ENCODE assay signal across 22 cellular contexts in the genomic region with DNA sequence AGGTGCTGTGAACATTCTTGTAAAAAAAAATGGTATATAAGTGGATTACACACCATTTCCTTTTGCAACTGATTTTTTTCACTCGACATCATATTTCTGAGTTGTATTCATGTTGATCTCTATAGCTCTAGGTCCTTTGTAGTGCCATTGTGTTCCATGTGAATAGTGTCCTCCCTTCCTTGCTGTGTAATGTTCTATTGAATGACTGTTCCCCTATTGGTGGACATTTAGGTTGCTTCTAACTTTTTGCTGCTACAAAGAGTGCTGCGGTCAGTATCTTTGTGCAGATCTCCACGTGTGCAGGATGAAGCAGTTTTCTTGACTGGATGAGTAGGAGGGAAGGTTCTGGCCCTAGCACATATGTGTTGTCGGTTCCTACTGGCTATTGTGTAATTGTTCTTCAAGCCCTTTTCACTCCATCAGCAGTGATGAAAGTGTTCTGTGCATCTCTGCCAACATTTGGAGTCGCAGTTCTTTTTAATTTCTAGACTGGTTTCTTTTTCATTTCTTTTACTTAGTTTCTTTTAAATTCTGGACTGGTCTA. TPM values are rescaled to one million over a fixed set of nuclear protein-coding genes. Genes with fewer than 3 reads are reported as not detected.
DNase-seq lines count a peak whose midpoint lies in the region; ATAC-seq and TF ChIP-seq lines count a peak whose summit lies in the region.
"Had no signal": no experiment of that assay in that cellular context is flagged by ENCODE, and none has a peak within 500 bp of the region (broad histone marks: within the 10 kb centered on the region; RNA-seq: fewer than 3 reads in every experiment).

No MANE protein-coding gene starts in this region.

- peak; percentile 60 for DNase-seq in G401 (ENCODE audit: low spot score)
- peak; percentile 52 to 82 for DNase-seq in cardiac fibroblast (ENCODE audit: low read depth in 2 of 2)
- DNase-seq in heart left ventricle: no peak
- DNase-seq in retina: peak; percentile 1
- DNase-seq in NCI-H1105 treated with DMSO at 0.1 percent for 48 hours (lab: John Stamatoyannopoulos, UW): no peak
- DNase-seq: activated CD4-positive, alpha-beta T cell treated with anti-CD3 and anti-CD28 coated beads, Interleukin-2, amount 50 U/mL, for 48 hours; activated gamma-delta T cell; DND-41; effector CD4-positive, alpha-beta T cell; erythroblast; NCI-H524; sigmoid colon; stimulated activated naive B cell treated with anti-CD40 and anti-IgM and Interleukin-4, amounts not matched to agents 10 μg/mL and 1 μg/mL and 100 μg/mL, for 72 hours; thyroid gland; WERI-Rb-1 had no signal

- in situ Hi-C loops in G401 (cut with HindIII; ENCODE audit: low sequenced_read_pairs): no loop called here

- TF ChIP-seq CTCF in cardiac fibroblast (IDR thresholded peaks at IDR 0.05; ENCODE audit: low read depth, low read length) (no peak), heart left ventricle (IDR thresholded peaks at IDR 0.05) (no peak)

- H3K27me3 ChIP-seq in heart left ventricle: no peaks in the 10 kb centered on the region
- H3K27me3 ChIP-seq: adrenal gland, hepatocyte, sigmoid colon, thyroid gland had no signal

- WGBS in heart left ventricle, 4 donors: 39 to 52% (median 43%) methylated on average over 5 of the region's 5 CpGs

- H3K27ac ChIP-seq in heart left ventricle: peak overlapping the region in 2 of 12 donors; percentile 23 to 61
- H3K27ac ChIP-seq: hepatocyte, HL-60, SK-N-MC, thyroid gland, WERI-Rb-1 had no signal

- peaks cover 0 to 7% (median 0%) of the 10 kb centered on the region in 12 donors for H3K9me3 ChIP-seq in heart left ventricle
- H3K9me3 ChIP-seq: adrenal gland, sigmoid colon, thyroid gland had no signal

- ATAC-seq in heart left ventricle: peak in 3 of 4 donors; percentile 25 to 57 (median 51)
- no peak for ATAC-seq in GM18502 (IDR thresholded peaks at IDR 0.05; ENCODE audit: poor library complexity, unreplicated experiment)
- no peak for ATAC-seq in HG03442 (IDR thresholded peaks at IDR 0.05; ENCODE audit: unreplicated experiment)
- ATAC-seq in GM19351 (IDR thresholded peaks at IDR 0.05; ENCODE audit: unreplicated experiment): no peak
- ATAC-seq: stimulated activated naive B cell treated with anti-CD40 and anti-IgM and Interleukin-4, amounts not matched to agents 10 μg/mL and 1 μg/mL and 100 μg/mL, for 72 hours had no signal

- H3K36me3 ChIP-seq in heart left ventricle: peaks cover 0 to 14% (median 0%) of the 10 kb centered on the region in 9 donors
- H3K36me3 ChIP-seq: adrenal gland, sigmoid colon, thyroid gland had no signal

- TF ChIP-seq POLR2A in heart left ventricle (IDR thresholded peaks at IDR 0.05): no peak

- H3K4me3 ChIP-seq in cardiac fibroblast (replicated peaks in 1 of 2; ENCODE audit: low read depth in 2 of 2, low read length in 2 of 2): no peak overlapping the region
- no peak overlapping the region for H3K4me3 ChIP-seq in heart left ventricle
- H3K4me3 ChIP-seq: adrenal gland, hepatocyte, sigmoid colon, SK-N-MC, thyroid gland had no signal

- intact Hi-C loops in heart left ventricle (cut with DNase I): loop anchor here in 2 of 10 donors (5.0 to 10.0 kb wide), 2 partner anchors 117 to 119 kb away; no protein-coding TSS in a partner anchor

- peaks cover 4 to 77% (median 48%) of the 10 kb centered on the region in 12 donors for H3K4me1 ChIP-seq in heart left ventricle

RNA-seq across cellular contexts. Expression of a gene that starts 20.2 kb away (rescaled TPM):
- total RNA-seq in G401 (2014; rRNA removed; shearing (Covaris generic)): 30.0 and 44.9 TPM in 2 replicates
- total RNA-seq in heart left ventricle: 100 to 1,000 TPM in 1 of 9 donors, 10 to 100 TPM in 8; 45.0 to 103 (median 54.2) TPM
- 10 to 100 TPM; 30.9 to 40.4 TPM for polyA plus RNA-seq in heart left ventricle

Comparison
In these comparisons a context has a peak if more than half of its experiments do, and no peak if none do; other contexts are left out.
1. DNase-seq: peak in G401 (single experiment), cardiac fibroblast (2 of 2) and retina (single experiment); none in heart left ventricle (0 of 5) and NCI-H1105 treated with DMSO at 0.1 percent for 48 hours (single experiment).
2. ATAC-seq: peak in heart left ventricle (3 of 4); none in GM18502 (single experiment), HG03442 (single experiment) and GM19351 (single experiment).